18 cellular contexts compared by ENCODE assay signal in the genomic region with DNA sequence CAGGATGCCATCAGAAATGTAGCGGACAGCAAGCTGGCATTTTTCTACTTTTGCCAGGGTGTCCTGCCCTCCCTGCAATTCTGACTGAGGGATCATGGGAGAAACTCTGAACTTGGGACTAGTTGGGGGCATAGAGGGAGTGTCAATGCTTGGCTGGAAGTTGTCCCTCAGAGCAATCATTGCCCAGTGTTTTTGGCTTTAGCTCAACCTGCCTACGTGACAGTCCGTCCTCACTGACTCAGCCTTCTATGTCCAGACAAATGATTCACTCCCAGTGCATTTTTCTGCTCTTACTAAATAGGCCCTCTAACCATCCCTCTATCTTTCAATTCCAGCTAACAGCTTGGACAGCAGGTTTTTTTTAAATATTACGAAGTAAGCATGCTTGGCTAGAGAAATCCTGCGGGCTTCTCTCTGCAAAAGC.
DNase-seq lines count a peak whose midpoint lies in the region; ATAC-seq and TF ChIP-seq lines count a peak whose summit lies in the region.
"Had no signal": no experiment of that assay in that cellular context is flagged by ENCODE, and none has a peak within 500 bp of the region (broad histone marks: within the 10 kb centered on the region; RNA-seq: fewer than 3 reads in every experiment).

No MANE protein-coding gene starts in this region.

- H3K4me3 Mint-ChIP-seq in MCF 10A (ENCODE audit: unreplicated experiment): no peak overlapping the region
- H3K4me3 Mint-ChIP-seq: activated T-cell treated with anti-CD3 and anti-CD28 coated beads, Interleukin-2, amount 50 U/mL, for 72 hours; natural killer cell had no signal

- POLR2A ChIA-PET in MCF 10A (lab: Yijun Ruan, JAX): interaction anchor here (0.5 to 2.1 kb wide), 4 partner anchors 13 to 214 kb away, joined by 3 to 6 read pairs (median 4); no protein-coding TSS in a partner anchor

- ATAC-seq in left ventricle myocardium superior (peak; percentile 85), HG03159 (IDR thresholded peaks at IDR 0.05; ENCODE audit: unreplicated experiment) (no peak)
- ATAC-seq: activated T-cell treated with anti-CD3 and anti-CD28 coated beads, Interleukin-2, amount 50 U/mL, for 72 hours; esophagus mucosa; GM12878; natural killer cell had no signal

- H3K4me3 ChIP-seq in breast epithelium (no peak overlapping the region), adrenal gland (no peak overlapping the region), smooth muscle cell (no peak overlapping the region)
- H3K4me3 ChIP-seq: cardiac muscle cell, GM12878, spleen, tibial artery had no signal

- H3K4me1 ChIP-seq in breast epithelium (no peaks in the 10 kb centered on the region), adrenal gland (replicated peaks in 1 of 2) (peaks cover 0 to 6% of the 10 kb centered on the region in 2 donors), smooth muscle cell (ENCODE audit: low read depth) (peaks cover 4% of the 10 kb centered on the region)
- H3K4me1 ChIP-seq: spleen had no signal

- no peaks in the 10 kb centered on the region for H3K27me3 Mint-ChIP-seq in MCF 10A (ENCODE audit: insufficient read depth, unreplicated experiment)

- no peaks in the 10 kb centered on the region for H3K9me3 Mint-ChIP-seq in MCF 10A (ENCODE audit: unreplicated experiment)

- H3K4me2 ChIP-seq in smooth muscle cell: peak overlapping the region; percentile 49

- TF ChIP-seq POLR2A in breast epithelium (IDR thresholded peaks at IDR 0.05) (no peak), adrenal gland (IDR thresholded peaks at IDR 0.05) (no peak)

- CTCF ChIA-PET in MCF 10A (lab: Yijun Ruan, JAX): interaction anchor here (0.5 to 1.4 kb wide), 7 partner anchors 9 to 1275 kb away, joined by 3 to 5 read pairs (median 3); no protein-coding TSS in a partner anchor

- DNase-seq in MCF 10A (ENCODE audit: unreplicated experiment) (peak; percentile 92), breast epithelium (ENCODE audit: low spot score in 2 of 2) (no peak), adrenal gland (peak; percentile 40 to 72 (median 60)), left ventricle myocardium superior (no peak), smooth muscle cell (lab: John Stamatoyannopoulos, UW; ENCODE audit: unreplicated experiment) (no peak), amygdala (lab: John Stamatoyannopoulos, UW) (no peak)
- no peak for DNase-seq in stimulated activated CD4-positive, alpha-beta T cell treated with anti-CD3 and anti-CD28 coated beads, Interleukin-4, amount 100 ng/mL, for 24 hours
- DNase-seq: activated CD4-positive, alpha-beta T cell treated with anti-CD3 and anti-CD28 coated beads for 48 hours; activated T-cell treated with anti-CD3 and anti-CD28 coated beads, Interleukin-2, amount 50 U/mL, for 72 hours; natural killer cell; NCI-H2107; spleen; tibial artery had no signal

- WGBS in adrenal gland, 4 donors: 40 to 44% (median 42%) methylated on average over 5 of the region's 5 CpGs
- 26% methylated on average over 5 of the region's 5 CpGs for WGBS in smooth muscle cell (ENCODE audit: low lambda C conversion rate)

- H3K9ac ChIP-seq in smooth muscle cell (ENCODE audit: low read depth): peak overlapping the region; percentile 57

- BruUV-seq in MCF 10A (replicated peaks; lab: Mats Ljungman, UMichigan): no TSS peak

- H4K20me1 ChIP-seq in smooth muscle cell (ENCODE audit: low read depth): no peaks in the 10 kb centered on the region

- H3K27me3 ChIP-seq in breast epithelium: no peaks in the 10 kb centered on the region
- no peaks in the 10 kb centered on the region for H3K27me3 ChIP-seq in adrenal gland
- H3K27me3 ChIP-seq in smooth muscle cell (ENCODE audit: low read depth): no peaks in the 10 kb centered on the region
- H3K27me3 ChIP-seq: cardiac muscle cell, spleen, tibial artery had no signal

- H3K9me3 ChIP-seq in breast epithelium: no peaks in the 10 kb centered on the region
- no peaks in the 10 kb centered on the region for H3K9me3 ChIP-seq in adrenal gland (replicated peaks in 1 of 3)
- no peaks in the 10 kb centered on the region for H3K9me3 ChIP-seq in smooth muscle cell (replicated peaks; ENCODE audit: low read depth)
- H3K9me3 ChIP-seq: spleen, tibial artery had no signal

- intact Hi-C loops in MCF 10A (cut with micrococcal nuclease) (no loop called here), breast epithelium (cut with DNase I; ENCODE audit: low total_unique reads) (no loop called here), adrenal gland (cut with DNase I) (no loop called here), left ventricle myocardium superior (cut with micrococcal nuclease) (no loop called here)

- H3K27ac ChIP-seq in breast epithelium (no peak overlapping the region), adrenal gland (peak overlapping the region in 1 of 5 donors; percentile 24), smooth muscle cell (ENCODE audit: low read depth) (peak overlapping the region; percentile 83)
- H3K27ac ChIP-seq: 22Rv1, cardiac muscle cell, spleen, tibial artery had no signal

- no peak overlapping the region for H3K27ac Mint-ChIP-seq in MCF 10A (ENCODE audit: low read depth, unreplicated experiment)
- H3K27ac Mint-ChIP-seq: activated T-cell treated with anti-CD3 and anti-CD28 coated beads, Interleukin-2, amount 50 U/mL, for 72 hours; natural killer cell had no signal

- TF ChIP-seq CTCF in MCF 10A (IDR thresholded peaks at IDR 0.05; ENCODE audit: unreplicated experiment): no peak
- TF ChIP-seq CTCF in breast epithelium (IDR thresholded peaks at IDR 0.05): no peak
- no peak for TF ChIP-seq CTCF in adrenal gland (IDR thresholded peaks at IDR 0.05)
- no peak for TF ChIP-seq CTCF in smooth muscle cell (IDR thresholded peaks at IDR 0.05; ENCODE audit: borderline replicate concordance, insufficient read depth, poor library complexity, severe bottlenecking)

- no peaks in the 10 kb centered on the region for H3K36me3 Mint-ChIP-seq in MCF 10A (ENCODE audit: insufficient read depth, unreplicated experiment)
- H3K36me3 Mint-ChIP-seq: natural killer cell had no signal

- no peak overlapping the region for H2AFZ ChIP-seq in smooth muscle cell (ENCODE audit: low read depth)

- H3K36me3 ChIP-seq in breast epithelium: no peaks in the 10 kb centered on the region
- no peaks in the 10 kb centered on the region for H3K36me3 ChIP-seq in adrenal gland (replicated peaks in 1 of 2)
- no peaks in the 10 kb centered on the region for H3K36me3 ChIP-seq in smooth muscle cell (ENCODE audit: low read depth)
- H3K36me3 ChIP-seq: cardiac muscle cell, spleen, tibial artery had no signal

- no peaks in the 10 kb centered on the region for H3F3A ChIP-seq in smooth muscle cell (ENCODE audit: low read depth)

- H3K4me1 Mint-ChIP-seq in MCF 10A (ENCODE audit: insufficient read depth, unreplicated experiment): peaks cover 38% of the 10 kb centered on the region
- H3K4me1 Mint-ChIP-seq: natural killer cell had no signal

- H3K79me2 ChIP-seq in smooth muscle cell (ENCODE audit: low read depth): no peaks in the 10 kb centered on the region

Comparison
In these comparisons a context has a peak if more than half of its experiments do, and no peak if none do; other contexts are left out.
1. DNase-seq: peak in MCF 10A (single experiment) and adrenal gland (7 of 7); none in breast epithelium (0 of 2), left ventricle myocardium superior (single experiment), smooth muscle cell (single experiment), amygdala (0 of 56) and stimulated activated CD4-positive, alpha-beta T cell treated with anti-CD3 and anti-CD28 coated beads, Interleukin-4, amount 100 ng/mL, for 24 hours (single experiment).